In the genomic region with DNA sequence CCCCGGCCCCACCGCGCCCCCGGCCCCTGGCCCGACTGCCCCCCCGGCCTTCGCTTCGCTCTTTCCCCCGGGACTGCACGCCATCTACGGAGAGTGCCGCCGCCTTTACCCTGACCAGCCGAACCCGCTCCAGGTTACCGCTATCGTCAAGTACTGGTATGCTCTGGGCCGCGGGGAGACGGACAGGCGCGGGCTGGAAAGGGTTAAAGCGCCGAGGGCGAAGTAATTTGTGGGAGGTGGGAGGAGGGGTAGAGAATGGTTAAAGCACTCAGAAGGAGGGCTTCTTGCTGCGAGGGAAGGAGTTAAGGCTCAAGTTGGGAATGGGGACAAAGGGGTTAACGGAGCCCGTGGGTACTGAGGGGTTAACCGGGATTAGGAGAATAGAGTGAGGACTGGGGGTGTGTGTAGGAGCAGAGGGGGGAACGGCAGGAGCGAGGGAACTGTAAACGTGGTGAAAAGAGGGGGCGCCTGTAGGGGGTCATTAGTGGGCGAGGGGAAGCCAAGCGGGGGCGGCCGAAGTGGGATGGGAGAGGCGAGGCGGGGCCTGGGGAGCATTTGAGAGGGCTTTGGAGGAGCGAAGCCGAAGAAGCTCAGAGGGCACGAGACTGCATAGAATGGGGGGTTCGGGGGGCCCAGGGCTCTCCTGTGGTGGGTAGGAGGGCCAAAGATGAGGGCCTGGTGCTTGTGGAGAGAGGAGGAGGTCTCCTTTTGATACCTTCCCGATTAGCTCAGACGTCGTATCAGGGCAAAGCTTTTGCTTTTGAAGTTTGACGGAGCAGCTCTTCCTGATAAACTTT, we compare ENCODE assay signal across 8 cellular contexts. TPM values are rescaled to one million over a fixed set of nuclear protein-coding genes. Genes with fewer than 3 reads are reported as not detected.
DNase-seq lines count a peak whose midpoint lies in the region; ATAC-seq, FAIRE-seq and TF ChIP-seq lines count a peak whose summit lies in the region.

No MANE protein-coding gene starts in this region.

- H3K79me2 ChIP-seq in HepG2 (ENCODE audit: insufficient read depth, low read length): peaks cover 49% of the 10 kb centered on the region

- H3K9me3 ChIP-seq in HepG2 (ENCODE audit: low read length): no peaks in the 10 kb centered on the region

- peak in 2 of 3 experiments; percentile 58 to 67 for DNase-seq in NCI-H1417 (lab: John Stamatoyannopoulos, UW)
- DNase-seq in NCI-H1417 treated with DMSO at 0.1 percent for 48 hours (lab: John Stamatoyannopoulos, UW): no peak
- DNase-seq in T-helper 2 cell: peak; percentile 7 to 72 (median 12)
- peak; percentile 36 for DNase-seq in central memory CD4-positive, alpha-beta T cell
- no peak for DNase-seq in HepG2 (ENCODE audit: low spot score)
- DNase-seq in stimulated activated CD4-positive, alpha-beta T cell treated with anti-CD3 and anti-CD28 coated beads, TNF-alpha, amount 100 ng/mL, for 4 hours (ENCODE audit: low read depth in 3 of 3): peak in 2 of 3 experiments; percentile 17 to 20
- DNase-seq in NCI-H446 (lab: John Stamatoyannopoulos, UW): no peak
- no peak for DNase-seq in T1000 (lab: John Stamatoyannopoulos, UW)

- H3K4me2 ChIP-seq in HepG2 (ENCODE audit: low read depth, low read length): peak overlapping the region; percentile 90

- in situ Hi-C loops in HepG2 (cut with HindIII; ENCODE audit: extremely low pct_ligation_motif_present, low pct_unique_long_range_greater_than_20kb): loop anchor here (5.0 kb wide), 1 partner anchor 78 kb away; no protein-coding TSS in a partner anchor

- H2AFZ ChIP-seq in HepG2 (ENCODE audit: low read length): no peak overlapping the region

- no peak for TF ChIP-seq EP300 in HepG2 (IDR thresholded peaks at IDR 0.05; ENCODE audit: low read depth in 2 of 2, low read length in 2 of 2)
- no peak for TF ChIP-seq EP300 in HepG2 (CRISPR knock-in tag; IDR thresholded peaks at IDR 0.05; ENCODE audit: borderline replicate concordance)

- POLR2A ChIA-PET in HepG2 (lab: Yijun Ruan, JAX): interaction anchor here (0.5 to 3.3 kb wide), 15 partner anchors 43 to 166 kb away, joined by 3 to 22 read pairs (median 4); a partner anchor contains a TSS

- TF ChIP-seq RAD21 in HepG2 (CRISPR knock-in tag; IDR thresholded peaks at IDR 0.05): no peak

- intact Hi-C loops in HepG2 (cut with micrococcal nuclease; ENCODE audit: unreplicated experiment): loop anchor here (5.0 to 10.0 kb wide), 3 partner anchors 143 to 690 kb away; a partner anchor contains a TSS

- under 1% methylated on average over 46 of the region's 47 CpGs for WGBS in HepG2 (ENCODE audit: low lambda C conversion rate)

- H3K4me3 ChIP-seq in HepG2 (replicated peaks in 1 of 3; ENCODE audit: insufficient read depth in 1 of 3, low read depth in 2 of 3, low read length in 3 of 3): peak overlapping the region; percentile 92 to 97 (median 96)

- H3K9ac ChIP-seq in HepG2 (ENCODE audit: insufficient read depth, low read depth, low read length): peak overlapping the region; percentile 71

- H4K20me1 ChIP-seq in HepG2 (ENCODE audit: insufficient read depth, low read length): peaks cover 3% of the 10 kb centered on the region; the same call in 1 of the 2 replicates

- no peaks in the 10 kb centered on the region; a peak in 1 of 5 replicates for H3K27me3 ChIP-seq in HepG2 (ENCODE audit: control insufficient read depth in 1 of 2, insufficient read depth in 2 of 2, low read length in 2 of 2)

- peak; percentile 51 for FAIRE-seq in HepG2 (lab: Jason Lieb, UNC)

- peak overlapping the region; percentile 42 for H3K27ac ChIP-seq in HepG2 (ENCODE audit: extremely low read length, insufficient read depth, low read length)

- no peak for TF ChIP-seq CTCF in HepG2 (CRISPR knock-in tag; IDR thresholded peaks at IDR 0.05)

- BruUV-seq in HepG2 (replicated peaks; lab: Mats Ljungman, UMichigan): TSS peak; percentile 43

- TF ChIP-seq POLR2A in HepG2 (IDR thresholded peaks at IDR 0.05; ENCODE audit: insufficient read depth in 1 of 2, low read depth in 2 of 2, low read length in 2 of 2): no peak

- H3K36me3 ChIP-seq in HepG2 (replicated peaks in 1 of 2; ENCODE audit: control insufficient read depth in 1 of 2, insufficient read depth in 2 of 2, low read length in 2 of 2): peaks cover 5 to 10% of the 10 kb centered on the region in 2 experiments; a peak in 3 of 5 replicates

- CTCF ChIA-PET in HepG2 (lab: Yijun Ruan, JAX; ENCODE audit: low intra/inter-chr PET ratio, low total read pairs): interaction anchor here (0.8 to 2.1 kb wide), 3 partner anchors 79 to 140 kb away, joined by 3 to 9 read pairs (median 5); a partner anchor contains a TSS

- peaks cover 41% of the 10 kb centered on the region for H3K4me1 ChIP-seq in HepG2 (ENCODE audit: insufficient read depth, low read length)

- ATAC-seq in HepG2: no peak

RNA-seq across cellular contexts. Expression of a gene that starts 0.6 kb away (rescaled TPM):
- total RNA-seq in HepG2 (2016; rRNA removed; fragmentation: Illumina TruSeq; extraction: Trizol): 2.9 and 4.0 TPM in 2 replicates
- 0.61 and 1.5 TPM in 2 replicates for total RNA-seq in HepG2 (2016; cell fraction: cytosol; rRNA removed; fragmentation: Illumina TruSeq; extraction: Trizol; ENCODE audit: low read depth)
- total RNA-seq in HepG2 (2016; cell fraction: insoluble cytoplasmic fraction; rRNA removed; fragmentation: Illumina TruSeq; extraction: Trizol): 2.6 and 3.8 TPM in 2 replicates
- total RNA-seq in HepG2 (2016; cell fraction: membrane; rRNA removed; fragmentation: Illumina TruSeq; extraction: Trizol): 1.7 and 1.8 TPM in 2 replicates
- 3.5 and 3.9 TPM in 2 replicates for total RNA-seq in HepG2 (2016; cell fraction: nucleus; rRNA removed; fragmentation: Illumina TruSeq; extraction: Trizol)
- 5.5 and 6.7 TPM in 2 replicates for polyA plus RNA-seq in HepG2 (2011; rRNA removed)
- polyA plus RNA-seq in HepG2 (2011; cell fraction: cytosol; rRNA removed): 4.9 and 5.6 TPM in 2 replicates
- 5.9 and 6.9 TPM in 2 replicates for polyA plus RNA-seq in HepG2 (2011; cell fraction: nucleus; rRNA removed)
- polyA plus RNA-seq in HepG2 (2012): 5.4 and 5.8 TPM in 2 replicates
- polyA plus RNA-seq in HepG2 (2016; cell fraction: cytosol; fragmentation: Illumina TruSeq; extraction: Trizol; ENCODE audit: low read depth): 0.36 and 0.45 TPM in 2 replicates
- 5.4 and 6.5 TPM in 2 replicates for polyA plus RNA-seq in HepG2 (2016; cell fraction: insoluble cytoplasmic fraction; fragmentation: Illumina TruSeq; extraction: Trizol; ENCODE audit: low read depth)
- 1.2 and 1.4 TPM in 2 replicates for polyA plus RNA-seq in HepG2 (2016; cell fraction: membrane; fragmentation: Illumina TruSeq; extraction: Trizol; ENCODE audit: low read depth)
- 5.6 and 7.3 TPM in 2 replicates for polyA plus RNA-seq in HepG2 (2016; cell fraction: nucleus; fragmentation: Illumina TruSeq; extraction: Trizol; ENCODE audit: insufficient read depth, low read depth)
- polyA minus RNA-seq in HepG2 (2011; rRNA and poly(A)+ RNA removed; ENCODE audit: low replicate concordance): 8.4 and 12.3 TPM in 2 replicates
- 4.6 and 5.1 TPM in 2 replicates for polyA minus RNA-seq in HepG2 (2011; cell fraction: cytosol; rRNA and poly(A)+ RNA removed)
- polyA minus RNA-seq in HepG2 (2011; cell fraction: nucleus; rRNA and poly(A)+ RNA removed): 4.8 and 5.7 TPM in 2 replicates

RNA-seq across cellular contexts. Expression of a gene that starts 1.9 kb away (rescaled TPM):
- total RNA-seq in HepG2 (2016; rRNA removed; fragmentation: Illumina TruSeq; extraction: Trizol): 62.8 and 69.4 TPM in 2 replicates
- total RNA-seq in HepG2 (2016; cell fraction: cytosol; rRNA removed; fragmentation: Illumina TruSeq; extraction: Trizol; ENCODE audit: low read depth): 14.7 and 16.3 TPM in 2 replicates
- 63.0 and 73.2 TPM in 2 replicates for total RNA-seq in HepG2 (2016; cell fraction: insoluble cytoplasmic fraction; rRNA removed; fragmentation: Illumina TruSeq; extraction: Trizol)
- total RNA-seq in HepG2 (2016; cell fraction: membrane; rRNA removed; fragmentation: Illumina TruSeq; extraction: Trizol): 32.7 and 37.9 TPM in 2 replicates
- total RNA-seq in HepG2 (2016; cell fraction: nucleus; rRNA removed; fragmentation: Illumina TruSeq; extraction: Trizol): 35.2 and 40.1 TPM in 2 replicates
- 59.6 and 75.9 TPM in 2 replicates for polyA plus RNA-seq in HepG2 (2011; rRNA removed)
- 51.7 and 56.1 TPM in 2 replicates for polyA plus RNA-seq in HepG2 (2011; cell fraction: cytosol; rRNA removed)
- 46.8 and 55.9 TPM in 2 replicates for polyA plus RNA-seq in HepG2 (2011; cell fraction: nucleus; rRNA removed)
- 33.3 and 42.9 TPM in 2 replicates for polyA plus RNA-seq in HepG2 (2012)
- polyA plus RNA-seq in HepG2 (2016; cell fraction: cytosol; fragmentation: Illumina TruSeq; extraction: Trizol; ENCODE audit: low read depth): 13.4 and 14.5 TPM in 2 replicates
- 64.8 and 71.3 TPM in 2 replicates for polyA plus RNA-seq in HepG2 (2016; cell fraction: insoluble cytoplasmic fraction; fragmentation: Illumina TruSeq; extraction: Trizol; ENCODE audit: low read depth)
- polyA plus RNA-seq in HepG2 (2016; cell fraction: membrane; fragmentation: Illumina TruSeq; extraction: Trizol; ENCODE audit: low read depth): 24.6 and 24.8 TPM in 2 replicates
- 49.5 and 54.0 TPM in 2 replicates for polyA plus RNA-seq in HepG2 (2016; cell fraction: nucleus; fragmentation: Illumina TruSeq; extraction: Trizol; ENCODE audit: insufficient read depth, low read depth)
- 150 and 215 TPM in 2 replicates for polyA minus RNA-seq in HepG2 (2011; rRNA and poly(A)+ RNA removed; ENCODE audit: low replicate concordance)
- 37.5 and 44.2 TPM in 2 replicates for polyA minus RNA-seq in HepG2 (2011; cell fraction: cytosol; rRNA and poly(A)+ RNA removed)
- polyA minus RNA-seq in HepG2 (2011; cell fraction: nucleus; rRNA and poly(A)+ RNA removed): 29.6 and 42.6 TPM in 2 replicates

RNA-seq across cellular contexts. Expression of a gene that starts 53.0 kb away (rescaled TPM):
- 0.07 TPM in 1 of 2 replicates, not detected in the other for total RNA-seq in HepG2 (2016; rRNA removed; fragmentation: Illumina TruSeq; extraction: Trizol)
- total RNA-seq in HepG2 (2016; cell fraction: cytosol; rRNA removed; fragmentation: Illumina TruSeq; extraction: Trizol; ENCODE audit: low read depth): 0.40 TPM in 1 of 2 replicates, not detected in the other
- total RNA-seq in HepG2 (2016; cell fraction: insoluble cytoplasmic fraction; rRNA removed; fragmentation: Illumina TruSeq; extraction: Trizol): not detected in 2 replicates
- total RNA-seq in HepG2 (2016; cell fraction: membrane; rRNA removed; fragmentation: Illumina TruSeq; extraction: Trizol): 0.28 TPM in 1 of 2 replicates, not detected in the other
- not detected in 2 replicates for total RNA-seq in HepG2 (2016; cell fraction: nucleus; rRNA removed; fragmentation: Illumina TruSeq; extraction: Trizol)
- 0.05 TPM in 2 replicates for polyA plus RNA-seq in HepG2 (2011; rRNA removed)
- polyA plus RNA-seq in HepG2 (2011; cell fraction: cytosol; rRNA removed): 0.12 and 0.17 TPM in 2 replicates
- 0.19 TPM in 1 of 2 replicates, not detected in the other for polyA plus RNA-seq in HepG2 (2011; cell fraction: nucleus; rRNA removed)
- 1.3 TPM in 2 replicates for polyA plus RNA-seq in HepG2 (2012)
- polyA plus RNA-seq in HepG2 (2016; cell fraction: cytosol; fragmentation: Illumina TruSeq; extraction: Trizol; ENCODE audit: low read depth): 0.15 and 0.16 TPM in 2 replicates
- polyA plus RNA-seq in HepG2 (2016; cell fraction: insoluble cytoplasmic fraction; fragmentation: Illumina TruSeq; extraction: Trizol; ENCODE audit: low read depth): 0.26 TPM in 1 of 2 replicates, not detected in the other
- polyA plus RNA-seq in HepG2 (2016; cell fraction: membrane; fragmentation: Illumina TruSeq; extraction: Trizol; ENCODE audit: low read depth): 0.19 TPM in 1 of 2 replicates, not detected in the other
- polyA plus RNA-seq in HepG2 (2016; cell fraction: nucleus; fragmentation: Illumina TruSeq; extraction: Trizol; ENCODE audit: insufficient read depth, low read depth): not detected in 2 replicates
- 0.32 and 1.9 TPM in 2 replicates for polyA minus RNA-seq in HepG2 (2011; rRNA and poly(A)+ RNA removed; ENCODE audit: low replicate concordance)
- polyA minus RNA-seq in HepG2 (2011; cell fraction: cytosol; rRNA and poly(A)+ RNA removed): not detected in 2 replicates
- polyA minus RNA-seq in HepG2 (2011; cell fraction: nucleus; rRNA and poly(A)+ RNA removed): 0.39 TPM in 1 of 2 replicates, not detected in the other

Comparison
In these comparisons a context has a peak if more than half of its experiments do, and no peak if none do; other contexts are left out.
1. DNase-seq: peak in NCI-H1417 (2 of 3), T-helper 2 cell (5 of 5), central memory CD4-positive, alpha-beta T cell (single experiment) and stimulated activated CD4-positive, alpha-beta T cell treated with anti-CD3 and anti-CD28 coated beads, TNF-alpha, amount 100 ng/mL, for 4 hours (2 of 3); none in NCI-H1417 treated with DMSO at 0.1 percent for 48 hours (single experiment), HepG2 (single experiment), NCI-H446 (0 of 2) and T1000 (single experiment).